In the genomic region with DNA sequence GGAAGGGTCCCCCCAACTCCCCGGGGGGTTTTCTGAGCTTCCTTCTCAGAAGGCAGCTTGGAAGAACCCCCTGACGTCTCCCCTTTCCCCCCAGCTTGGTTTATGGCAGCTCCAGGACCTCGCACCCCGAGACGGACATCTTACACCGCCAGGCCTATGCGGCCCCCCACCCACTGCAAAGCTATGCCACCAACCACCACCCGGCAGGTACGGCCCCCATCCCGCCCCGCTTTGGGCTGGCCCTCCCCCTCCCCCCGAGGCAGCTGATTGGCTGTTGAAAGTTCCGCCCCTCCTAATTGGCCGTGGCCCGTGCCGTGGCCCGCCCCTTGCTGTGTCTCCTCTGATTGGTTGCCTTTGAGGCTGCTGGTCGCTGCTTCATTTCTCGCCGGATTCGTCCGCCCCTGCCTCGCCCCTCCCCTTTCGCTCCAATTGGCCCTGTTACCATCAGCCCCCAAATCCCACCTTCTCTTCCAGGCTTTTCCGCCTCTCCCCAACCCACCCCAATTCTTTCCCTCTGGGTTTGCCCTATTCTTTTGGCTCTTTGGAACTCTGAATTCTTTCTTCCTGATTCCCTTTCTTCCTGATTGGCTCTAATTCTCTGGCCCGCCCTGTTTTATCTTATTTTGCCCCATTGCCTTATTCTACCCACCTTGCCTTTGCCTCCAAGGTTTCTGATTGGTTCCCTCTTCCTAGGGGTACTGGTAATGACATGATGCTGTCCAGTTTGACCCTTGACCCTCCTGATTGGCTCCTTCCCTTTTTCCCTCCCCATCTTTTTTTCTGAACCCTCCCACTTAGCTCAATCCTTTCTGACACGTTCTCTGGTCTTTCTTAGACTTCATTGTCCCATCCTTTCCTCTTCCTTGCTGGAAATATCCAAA, we compare ENCODE assay signal across 8 cellular contexts. TPM values are rescaled to one million over a fixed set of nuclear protein-coding genes. Genes with fewer than 3 reads are reported as not detected.
DNase-seq lines count a peak whose midpoint lies in the region; ATAC-seq and FAIRE-seq lines count a peak whose summit lies in the region.

No MANE protein-coding gene starts in this region.

- no peaks in the 10 kb centered on the region for H3K9me3 Mint-ChIP-seq in activated naive CD4-positive, alpha-beta T cell treated with anti-CD3 and anti-CD28 coated beads for 36 hours

- no peak overlapping the region for H3K14ac ChIP-seq in neuronal stem cell (ENCODE audit: low read length)

- FAIRE-seq in frontal cortex (lab: Jason Lieb, UNC): no peak

- no peak overlapping the region for H2BK5ac ChIP-seq in neuronal stem cell (ENCODE audit: low read length)

- no peaks in the 10 kb centered on the region for H3K27me3 ChIP-seq in BLaER1
- H3K27me3 ChIP-seq in SJSA1 (replicated peaks): no peaks in the 10 kb centered on the region
- no peaks in the 10 kb centered on the region for H3K27me3 ChIP-seq in neuronal stem cell (ENCODE audit: control insufficient read depth in 3 of 3, insufficient read depth in 3 of 3, low read depth in 1 of 3, low read length in 3 of 3)
- H3K27me3 ChIP-seq in stomach smooth muscle (ENCODE audit: control insufficient read depth in 1 of 2, insufficient read depth in 2 of 2, low read length in 2 of 2): no peaks in the 10 kb centered on the region

- peak overlapping the region; percentile 77 for H3K4me3 Mint-ChIP-seq in activated naive CD4-positive, alpha-beta T cell treated with anti-CD3 and anti-CD28 coated beads for 36 hours

- H4K20me1 ChIP-seq in BLaER1: peaks cover 63% of the 10 kb centered on the region

- peak overlapping the region; percentile 73 for H3K23ac ChIP-seq in neuronal stem cell (ENCODE audit: low read depth, low read length, poor library complexity)

- H3K79me1 ChIP-seq in neuronal stem cell (ENCODE audit: low read depth, low read length): peaks cover 38% of the 10 kb centered on the region

- H2BK120ac ChIP-seq in neuronal stem cell (ENCODE audit: low read depth, low read length): no peak overlapping the region

- peaks cover 24% of the 10 kb centered on the region for H3K4me1 Mint-ChIP-seq in activated naive CD4-positive, alpha-beta T cell treated with anti-CD3 and anti-CD28 coated beads for 36 hours (ENCODE audit: low read depth)

- no peak overlapping the region for H4K8ac ChIP-seq in neuronal stem cell (ENCODE audit: low read depth, low read length)

- DNase-seq in KG1 (lab: John Stamatoyannopoulos, UW) (peak; percentile 18), SJSA1 (ENCODE audit: low read depth in 1 of 2, low spot score in 2 of 2) (peak; percentile 82 to 95), frontal cortex (ENCODE audit: low spot score in 2 of 2) (peak; percentile 100), neuronal stem cell (ENCODE audit: low spot score) (peak; percentile 91)
- peak; percentile 97 for DNase-seq in activated naive CD4-positive, alpha-beta T cell treated with anti-CD3 and anti-CD28 coated beads for 36 hours

- no CpG with 5 or more reads among the region's 27 CpGs for WGBS in neuronal stem cell (ENCODE audit: extremely low coverage in 2 of 2, insufficient read length in 2 of 2, insufficient replicate concordance in 1 of 2), 2 donors

- H3K4me3 ChIP-seq in BLaER1 (peak overlapping the region; percentile 90), SJSA1 (peak overlapping the region; percentile 72), neuronal stem cell (ENCODE audit: low read length in 2 of 2) (peak overlapping the region; percentile 98), stomach smooth muscle (ENCODE audit: low read length in 2 of 2) (peak overlapping the region in 1 of 2 donors; percentile 83)

- H3K4me2 ChIP-seq in BLaER1 (peak overlapping the region; percentile 99), neuronal stem cell (ENCODE audit: insufficient read depth, low read length, poor library complexity, severe bottlenecking) (peak overlapping the region; percentile 96)

- H3K27ac ChIP-seq in BLaER1 (0 out of 2 replicates have a peak overlapping the region, but pooled peaks have one; percentile 41), SJSA1 (no peak overlapping the region), neuronal stem cell (replicated peaks; ENCODE audit: low read length) (peak overlapping the region; percentile 95), stomach smooth muscle (ENCODE audit: low read length) (peak overlapping the region; percentile 83)

- H3K4me1 ChIP-seq in BLaER1: peaks cover 19% of the 10 kb centered on the region
- peaks cover 22% of the 10 kb centered on the region for H3K4me1 ChIP-seq in SJSA1 (replicated peaks)
- peaks cover 8 to 12% of the 10 kb centered on the region in 2 donors for H3K4me1 ChIP-seq in neuronal stem cell (ENCODE audit: control insufficient read depth in 2 of 2, insufficient read depth in 1 of 2, low read depth in 1 of 2, low read length in 2 of 2)
- peaks cover 30% of the 10 kb centered on the region for H3K4me1 ChIP-seq in stomach smooth muscle (ENCODE audit: control insufficient read depth, insufficient read depth, low read length)

- peak overlapping the region; percentile 27 for H3K18ac ChIP-seq in neuronal stem cell (ENCODE audit: low read length)

- H4K91ac ChIP-seq in neuronal stem cell (ENCODE audit: low read depth, low read length, poor library complexity): no peak overlapping the region

- peak overlapping the region; percentile 89; the same call in 1 of the 2 replicates for H3K9ac ChIP-seq in BLaER1
- peak overlapping the region; percentile 12 for H3K9ac ChIP-seq in neuronal stem cell (ENCODE audit: low read depth, low read length, poor library complexity)
- peak overlapping the region; percentile 19 to 30 for H3K9ac ChIP-seq in stomach smooth muscle (ENCODE audit: low read length in 2 of 2)

- peak overlapping the region; percentile 55 for H2BK15ac ChIP-seq in neuronal stem cell (ENCODE audit: low read length)

- H2AFZ ChIP-seq in neuronal stem cell (ENCODE audit: low read length): no peak overlapping the region

- intact Hi-C loops in activated naive CD4-positive, alpha-beta T cell treated with anti-CD3 and anti-CD28 coated beads for 36 hours (cut with micrococcal nuclease): loop anchor here (1.0 to 5.0 kb wide), 6 partner anchors 47 to 789 kb away; partner anchors contain the start of genes FUZ, POLD1, PTOV1 and RRAS

- peaks cover 13% of the 10 kb centered on the region for H3K36me3 Mint-ChIP-seq in activated naive CD4-positive, alpha-beta T cell treated with anti-CD3 and anti-CD28 coated beads for 36 hours (ENCODE audit: low read depth)

- H3K9me3 ChIP-seq in BLaER1 (no peaks in the 10 kb centered on the region), SJSA1 (replicated peaks) (no peaks in the 10 kb centered on the region; the same call in 1 of the 2 replicates), neuronal stem cell (replicated peaks in 1 of 2; ENCODE audit: control insufficient read depth in 2 of 2, insufficient read depth in 1 of 2, low read depth in 1 of 2, low read length in 2 of 2) (no peaks in the 10 kb centered on the region), stomach smooth muscle (ENCODE audit: control insufficient read depth in 2 of 2, low read length in 2 of 2) (no peaks in the 10 kb centered on the region)

- H3K36me3 ChIP-seq in BLaER1 (peaks cover 43% of the 10 kb centered on the region), SJSA1 (peaks cover 42% of the 10 kb centered on the region), neuronal stem cell (replicated peaks in 1 of 2; ENCODE audit: control insufficient read depth in 2 of 2, insufficient read depth in 2 of 2, low read length in 2 of 2) (peaks cover 30 to 40% of the 10 kb centered on the region in 2 donors), stomach smooth muscle (ENCODE audit: control insufficient read depth in 2 of 2, insufficient read depth in 2 of 2, low read length in 2 of 2) (peaks cover 3 to 12% of the 10 kb centered on the region in 2 donors)

- ATAC-seq in GM19438 (IDR thresholded peaks at IDR 0.05; ENCODE audit: low read depth, unreplicated experiment): peak; percentile 43

- H3K27ac Mint-ChIP-seq in activated naive CD4-positive, alpha-beta T cell treated with anti-CD3 and anti-CD28 coated beads for 36 hours: peak overlapping the region; percentile 80

- no peak overlapping the region for H2AK5ac ChIP-seq in neuronal stem cell (ENCODE audit: low read depth, low read length)

- CTCF ChIA-PET in activated naive CD4-positive, alpha-beta T cell treated with anti-CD3 and anti-CD28 coated beads for 36 hours (lab: Charles Lee): interaction anchor here (0.8 to 0.9 kb wide), 2 partner anchors 15 to 50 kb away, joined by 3 to 4 read pairs; no protein-coding TSS in a partner anchor

- no peaks in the 10 kb centered on the region for H3K27me3 Mint-ChIP-seq in activated naive CD4-positive, alpha-beta T cell treated with anti-CD3 and anti-CD28 coated beads for 36 hours (ENCODE audit: low read depth)

- no peak overlapping the region for H3K4ac ChIP-seq in neuronal stem cell (ENCODE audit: low read length)

- H2BK12ac ChIP-seq in neuronal stem cell (ENCODE audit: low read length): no peak overlapping the region

RNA-seq across cellular contexts. Expression of gene PRR12, which starts 2.5 kb away (rescaled TPM):
- 0.66 and 2.6 TPM in 2 replicates for total RNA-seq in SJSA1 (2014; rRNA removed; shearing (Covaris generic))
- total RNA-seq in activated naive CD4-positive, alpha-beta T cell treated with anti-CD3 and anti-CD28 coated beads for 36 hours: 10 to 100 TPM; 16.4 to 16.9 TPM
- 5.7 TPM for total RNA-seq in frontal cortex
- 16.0 TPM for polyA plus RNA-seq in neuronal stem cell (2013, experiment 1 of 2)
- polyA plus RNA-seq in neuronal stem cell (2013, experiment 2 of 2): 16.2 TPM

RNA-seq across cellular contexts. Expression of gene PRRG2, which starts 12.4 kb away (rescaled TPM):
- total RNA-seq in SJSA1 (2014; rRNA removed; shearing (Covaris generic)): not detected in 2 replicates
- total RNA-seq in activated naive CD4-positive, alpha-beta T cell treated with anti-CD3 and anti-CD28 coated beads for 36 hours: under 1 TPM; 0.52 TPM
- 0.41 TPM for total RNA-seq in frontal cortex
- 0.73 TPM for polyA plus RNA-seq in neuronal stem cell (2013, experiment 1 of 2)
- polyA plus RNA-seq in neuronal stem cell (2013, experiment 2 of 2): 1.00 TPM

RNA-seq across cellular contexts. Expression of gene NOSIP, which starts 13.1 kb away (rescaled TPM):
- total RNA-seq in SJSA1 (2014; rRNA removed; shearing (Covaris generic)): 129 and 140 TPM in 2 replicates
- total RNA-seq in activated naive CD4-positive, alpha-beta T cell treated with anti-CD3 and anti-CD28 coated beads for 36 hours: 10 to 100 TPM; 76.4 to 77.4 TPM
- 33.4 TPM for total RNA-seq in frontal cortex
- polyA plus RNA-seq in neuronal stem cell (2013, experiment 1 of 2): 44.8 TPM
- polyA plus RNA-seq in neuronal stem cell (2013, experiment 2 of 2): 45.0 TPM

RNA-seq across cellular contexts. Expression of gene RRAS, which starts 46.5 kb away (rescaled TPM):
- 8.1 and 30.6 TPM in 2 replicates for total RNA-seq in SJSA1 (2014; rRNA removed; shearing (Covaris generic))
- 1 to 10 TPM; 7.2 to 7.8 TPM for total RNA-seq in activated naive CD4-positive, alpha-beta T cell treated with anti-CD3 and anti-CD28 coated beads for 36 hours
- total RNA-seq in frontal cortex: 0.82 TPM
- 24.4 TPM for polyA plus RNA-seq in neuronal stem cell (2013, experiment 1 of 2)
- polyA plus RNA-seq in neuronal stem cell (2013, experiment 2 of 2): 23.5 TPM

RNA-seq across cellular contexts. Expression of gene SCAF1, which starts 48.5 kb away (rescaled TPM):
- 23.2 and 27.3 TPM in 2 replicates for total RNA-seq in SJSA1 (2014; rRNA removed; shearing (Covaris generic))
- total RNA-seq in activated naive CD4-positive, alpha-beta T cell treated with anti-CD3 and anti-CD28 coated beads for 36 hours: 10 to 100 TPM; 39.9 to 41.9 TPM
- total RNA-seq in frontal cortex: 9.4 TPM
- 46.4 TPM for polyA plus RNA-seq in neuronal stem cell (2013, experiment 1 of 2)
- polyA plus RNA-seq in neuronal stem cell (2013, experiment 2 of 2): 48.0 TPM

Comparison
In these comparisons a context has a peak if more than half of its experiments do, and no peak if none do; other contexts are left out.
1. H3K9ac ChIP-seq: peak in every context shown above with its lines; median percentile 89 in BLaER1; 24 in stomach smooth muscle; 12 in neuronal stem cell.
2. DNase-seq: peak in every context shown above with its lines; median percentile 100 in frontal cortex; 97 in activated naive CD4-positive, alpha-beta T cell treated with anti-CD3 and anti-CD28 coated beads for 36 hours; 91 in neuronal stem cell; 88 in SJSA1; 18 in KG1.